1 cellular context compared by ENCODE assay signal in the genomic region with DNA sequence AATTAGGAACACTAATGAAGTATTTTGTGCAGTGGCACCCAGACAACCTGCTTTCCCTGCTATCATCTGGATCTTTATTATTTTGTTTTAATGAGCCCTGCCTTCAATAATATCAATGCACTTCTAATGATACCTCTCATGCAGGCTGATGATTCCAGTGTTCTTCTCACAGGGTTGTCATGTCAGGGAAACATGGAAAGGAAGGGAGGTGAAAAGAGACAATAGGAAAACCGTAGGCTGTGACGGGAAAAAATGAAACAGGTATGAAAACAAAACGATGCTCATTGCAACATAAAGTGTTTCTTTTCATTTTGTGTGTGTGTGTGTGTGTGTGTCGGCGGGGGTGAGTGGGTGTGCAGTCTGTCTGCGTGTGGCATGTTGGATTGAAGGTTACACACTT.
TF ChIP-seq lines count a peak whose summit lies in the region.

No MANE protein-coding gene starts in this region.

TF ChIP-seq in A549, 52 proteins besides CTCF, POLR2A, EP300 and RAD21 (continued from another document):
- TF ChIP-seq, protein P1, sequence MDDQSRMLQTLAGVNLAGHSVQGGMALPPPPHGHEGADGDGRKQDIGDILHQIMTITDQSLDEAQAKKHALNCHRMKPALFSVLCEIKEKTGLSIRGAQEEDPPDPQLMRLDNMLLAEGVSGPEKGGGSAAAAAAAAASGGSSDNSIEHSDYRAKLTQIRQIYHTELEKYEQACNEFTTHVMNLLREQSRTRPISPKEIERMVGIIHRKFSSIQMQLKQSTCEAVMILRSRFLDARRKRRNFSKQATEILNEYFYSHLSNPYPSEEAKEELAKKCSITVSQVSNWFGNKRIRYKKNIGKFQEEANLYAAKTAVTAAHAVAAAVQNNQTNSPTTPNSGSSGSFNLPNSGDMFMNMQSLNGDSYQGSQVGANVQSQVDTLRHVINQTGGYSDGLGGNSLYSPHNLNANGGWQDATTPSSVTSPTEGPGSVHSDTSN (IDR thresholded peaks at IDR 0.05): no peak
- TF ChIP-seq, protein P2, sequence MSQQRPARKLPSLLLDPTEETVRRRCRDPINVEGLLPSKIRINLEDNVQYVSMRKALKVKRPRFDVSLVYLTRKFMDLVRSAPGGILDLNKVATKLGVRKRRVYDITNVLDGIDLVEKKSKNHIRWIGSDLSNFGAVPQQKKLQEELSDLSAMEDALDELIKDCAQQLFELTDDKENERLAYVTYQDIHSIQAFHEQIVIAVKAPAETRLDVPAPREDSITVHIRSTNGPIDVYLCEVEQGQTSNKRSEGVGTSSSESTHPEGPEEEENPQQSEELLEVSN (IDR thresholded peaks at IDR 0.05; ENCODE audit: borderline replicate concordance, low read depth): no peak
- TF ChIP-seq JUNB (IDR thresholded peaks at IDR 0.05) (no peak), MYC (IDR thresholded peaks at IDR 0.05; ENCODE audit: borderline replicate concordance, low read length) (no peak), RCOR1 (IDR thresholded peaks at IDR 0.05; ENCODE audit: low read depth, low read length) (no peak), TFCP2L1 (CRISPR knock-in tag; IDR thresholded peaks at IDR 0.05) (no peak), ZSCAN20 (CRISPR knock-in tag; IDR thresholded peaks at IDR 0.05) (no peak), NR3C1 (IDR thresholded peaks at IDR 0.05) (no peak)
- TF ChIP-seq, protein P3, sequence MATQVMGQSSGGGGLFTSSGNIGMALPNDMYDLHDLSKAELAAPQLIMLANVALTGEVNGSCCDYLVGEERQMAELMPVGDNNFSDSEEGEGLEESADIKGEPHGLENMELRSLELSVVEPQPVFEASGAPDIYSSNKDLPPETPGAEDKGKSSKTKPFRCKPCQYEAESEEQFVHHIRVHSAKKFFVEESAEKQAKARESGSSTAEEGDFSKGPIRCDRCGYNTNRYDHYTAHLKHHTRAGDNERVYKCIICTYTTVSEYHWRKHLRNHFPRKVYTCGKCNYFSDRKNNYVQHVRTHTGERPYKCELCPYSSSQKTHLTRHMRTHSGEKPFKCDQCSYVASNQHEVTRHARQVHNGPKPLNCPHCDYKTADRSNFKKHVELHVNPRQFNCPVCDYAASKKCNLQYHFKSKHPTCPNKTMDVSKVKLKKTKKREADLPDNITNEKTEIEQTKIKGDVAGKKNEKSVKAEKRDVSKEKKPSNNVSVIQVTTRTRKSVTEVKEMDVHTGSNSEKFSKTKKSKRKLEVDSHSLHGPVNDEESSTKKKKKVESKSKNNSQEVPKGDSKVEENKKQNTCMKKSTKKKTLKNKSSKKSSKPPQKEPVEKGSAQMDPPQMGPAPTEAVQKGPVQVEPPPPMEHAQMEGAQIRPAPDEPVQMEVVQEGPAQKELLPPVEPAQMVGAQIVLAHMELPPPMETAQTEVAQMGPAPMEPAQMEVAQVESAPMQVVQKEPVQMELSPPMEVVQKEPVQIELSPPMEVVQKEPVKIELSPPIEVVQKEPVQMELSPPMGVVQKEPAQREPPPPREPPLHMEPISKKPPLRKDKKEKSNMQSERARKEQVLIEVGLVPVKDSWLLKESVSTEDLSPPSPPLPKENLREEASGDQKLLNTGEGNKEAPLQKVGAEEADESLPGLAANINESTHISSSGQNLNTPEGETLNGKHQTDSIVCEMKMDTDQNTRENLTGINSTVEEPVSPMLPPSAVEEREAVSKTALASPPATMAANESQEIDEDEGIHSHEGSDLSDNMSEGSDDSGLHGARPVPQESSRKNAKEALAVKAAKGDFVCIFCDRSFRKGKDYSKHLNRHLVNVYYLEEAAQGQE (IDR thresholded peaks at IDR 0.05): no peak
